Comparison of ENCODE assay signal across 1 cellular context in genomic region chrX:87798039-87798438, GRCh38.
TF ChIP-seq lines count a peak whose summit lies in the region.

No MANE protein-coding gene starts in this region.

TF ChIP-seq in IMR-90, 13 proteins besides CTCF, POLR2A, EP300 and RAD21 (continued from another document):
- TF ChIP-seq CEBPB (IDR thresholded peaks at IDR 0.05; ENCODE audit: low read depth, low read length) (no peak), RFX5 (IDR thresholded peaks at IDR 0.05; ENCODE audit: low read depth, low read length) (no peak), MAFK (IDR thresholded peaks at IDR 0.05; ENCODE audit: low read depth, low read length) (peak; percentile 89)
TF ChIP-seq in IMR-90: peak in this region for 1.
